9 cellular contexts compared by ENCODE assay signal in the genomic region with DNA sequence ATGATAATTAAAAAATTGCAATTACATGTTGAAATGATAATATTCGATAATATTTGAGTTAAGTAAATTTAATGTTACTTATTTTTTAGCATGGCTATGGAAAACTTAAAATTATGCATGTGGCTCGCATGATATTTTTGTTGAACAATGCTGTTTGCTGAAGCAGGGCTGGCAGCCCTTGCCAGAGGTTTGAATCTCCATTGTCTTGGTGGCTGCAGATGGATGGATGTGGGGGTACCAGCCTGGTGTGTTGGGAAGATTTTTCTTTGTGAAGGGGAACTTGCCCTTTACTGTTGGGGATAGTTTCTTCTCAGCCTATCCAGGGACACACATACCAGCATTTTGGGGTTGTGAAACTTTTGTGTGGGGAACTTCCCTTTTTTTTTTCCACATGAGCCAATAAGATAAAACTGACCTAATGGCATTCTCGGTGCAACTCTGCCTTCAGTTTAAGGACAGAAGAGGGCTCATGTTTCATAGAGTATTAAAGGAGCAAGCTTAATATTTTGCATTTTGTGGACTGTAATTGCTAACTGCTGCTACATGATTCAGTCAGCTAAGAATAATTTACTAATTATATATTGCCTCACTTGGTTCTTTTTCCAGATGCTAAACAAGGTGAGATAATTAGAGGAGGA. TPM values are rescaled to one million over a fixed set of nuclear protein-coding genes. Genes with fewer than 3 reads are reported as not detected.
DNase-seq lines count a peak whose midpoint lies in the region; ATAC-seq, FAIRE-seq and TF ChIP-seq lines count a peak whose summit lies in the region.
"Had no signal": no experiment of that assay in that cellular context is flagged by ENCODE, and none has a peak within 500 bp of the region (broad histone marks: within the 10 kb centered on the region; RNA-seq: fewer than 3 reads in every experiment).

No MANE protein-coding gene starts in this region.

- peak overlapping the region; percentile 32 for H3K4me2 ChIP-seq in A549

- H3K36me3 ChIP-seq in upper lobe of right lung, result no peaks in the 10 kb centered on the region
- H3K36me3 ChIP-seq: cardiac muscle cell had no signal

- FAIRE-seq in A549 (lab: Jason Lieb, UNC), result no peak
- FAIRE-seq in GM18507 (lab: Jason Lieb, UNC), result peak; percentile 77

- no peak for TF ChIP-seq CTCF in A549 (IDR thresholded peaks at IDR 0.05)
- TF ChIP-seq CTCF in RWPE1 (conservative IDR thresholded peaks at IDR 0.05; ENCODE audit: low read depth), result no peak
- no peak for TF ChIP-seq CTCF in foreskin fibroblast (IDR thresholded peaks at IDR 0.05; ENCODE audit: low read depth, low read length)
- no peak for TF ChIP-seq CTCF in upper lobe of right lung (IDR thresholded peaks at IDR 0.05)

- intact Hi-C loops in upper lobe of right lung (cut with DNase I), result no loop called here

- peak in 1 of 2 experiments; percentile 67; a peak in 3 of 6 replicates for ATAC-seq in A549
- ATAC-seq in HG03045 (IDR thresholded peaks at IDR 0.05; ENCODE audit: unreplicated experiment), result peak; percentile 30
- peak; percentile 88 for ATAC-seq in upper lobe of right lung

- H3K4me1 ChIP-seq in A549 (peaks cover 49% of the 10 kb centered on the region), upper lobe of right lung (peaks cover 77% of the 10 kb centered on the region)

- H3K9me3 ChIP-seq in A549, result no peaks in the 10 kb centered on the region
- no peaks in the 10 kb centered on the region for H3K9me3 ChIP-seq in upper lobe of right lung

- no peak for TF ChIP-seq EP300 in A549 (IDR thresholded peaks at IDR 0.05)

- no peak overlapping the region for H3K4me3 ChIP-seq in A549
- H3K4me3 ChIP-seq in foreskin fibroblast (ENCODE audit: low read depth in 1 of 2, low read length in 2 of 2), result no peak overlapping the region
- no peak overlapping the region for H3K4me3 ChIP-seq in upper lobe of right lung
- H3K4me3 ChIP-seq: cardiac muscle cell had no signal

- no peak for DNase-seq in A549 (ENCODE audit: low read depth in 1 of 2, low spot score in 1 of 2)
- no peak for DNase-seq in GM18507 (ENCODE audit: extremely low spot score, insufficient read length, low read depth)
- no peak for DNase-seq in RWPE1 (ENCODE audit: low spot score)
- DNase-seq in foreskin fibroblast, result peak; percentile 74 to 87
- DNase-seq in upper lobe of right lung, result no peak
- no peak for DNase-seq in DMS153 (lab: John Stamatoyannopoulos, UW)
- DNase-seq in GM19238 (ENCODE audit: insufficient read length, low spot score), result no peak

- no peaks in the 10 kb centered on the region for H3K27me3 ChIP-seq in upper lobe of right lung
- H3K27me3 ChIP-seq: cardiac muscle cell had no signal

- WGBS in A549 (ENCODE audit: missing lambda C conversion rate), result 59% methylated on average over 3 of the region's 3 CpGs

- H3K27ac ChIP-seq in A549 (peak overlapping the region in 1 of 2 experiments; percentile 63; a peak in 3 of 6 replicates), RWPE1 (peak overlapping the region; percentile 32; the same call in 1 of the 2 replicates), upper lobe of right lung (no peak overlapping the region)
- H3K27ac ChIP-seq: cardiac muscle cell had no signal

- POLR2A ChIA-PET in A549 (lab: Yijun Ruan, JAX) (interaction anchor here (0.9 kb wide), 1 partner anchor 8 kb away, joined by 3 read pairs; no protein-coding TSS in a partner anchor), RWPE1 (lab: Yijun Ruan, JAX; ENCODE audit: low non-redundant PET) (no interaction called here)

- TF ChIP-seq RAD21 in A549 (conservative IDR thresholded peaks at IDR 0.05 in 1 of 2, IDR thresholded peaks at IDR 0.05 in 1 of 2), result no peak

- CTCF ChIA-PET in A549 (lab: Yijun Ruan, JAX) (interaction anchor here (1.0 to 2.1 kb wide), 6 partner anchors 8 to 76 kb away, joined by 3 to 4 read pairs (median 4); partner anchors contain the start of gene RASSF3), RWPE1 (lab: Yijun Ruan, JAX) (interaction anchor here (1.5 kb wide), 1 partner anchor 79 kb away, joined by 9 read pairs; no protein-coding TSS in a partner anchor)

- TF ChIP-seq POLR2A in A549 (IDR thresholded peaks at IDR 0.05; ENCODE audit: low read length), result no peak

TF ChIP-seq in A549, 52 proteins besides CTCF, POLR2A, EP300 and RAD21:
- TF ChIP-seq MAZ (IDR thresholded peaks at IDR 0.05; ENCODE audit: borderline replicate concordance, low read depth, low read length) (no peak), CEBPB (IDR thresholded peaks at IDR 0.05) (0 out of 4 replicates have a peak, but pooled peaks of 1 of the 2 experiments have one; percentile 20)

RNA-seq across cellular contexts. Expression of gene RASSF3, which starts 8.8 kb away (rescaled TPM):
- polyA plus RNA-seq in A549 (2011; rRNA removed), result 35.4 and 40.1 TPM in 2 replicates
- polyA plus RNA-seq in A549 (2012; cell fraction: cytosol; rRNA removed), result 15.4 and 24.1 TPM in 2 replicates
- polyA plus RNA-seq in A549 (2012; cell fraction: nucleus; rRNA removed), result 9.9 and 12.2 TPM in 2 replicates
- 19.6 to 20.5 TPM (median 19.7 TPM) in 3 replicates for polyA plus RNA-seq in A549 (2017; fragmentation: RNase III; extraction: RNeasy Plus Mini Kit Qiagen cat#74134 plus additional on column Dnase treatment)
- 58.8 and 66.8 TPM in 2 replicates for polyA minus RNA-seq in A549 (2011; rRNA and poly(A)+ RNA removed)
- total RNA-seq in upper lobe of right lung, result 96.5 TPM

Comparison
In these comparisons a context has a peak if more than half of its experiments do, and no peak if none do; other contexts are left out.
1. DNase-seq: peak in foreskin fibroblast (2 of 2); none in A549 (0 of 2), GM18507 (single experiment), RWPE1 (single experiment), upper lobe of right lung (single experiment), DMS153 (single experiment) and GM19238 (single experiment).